Comparison of ENCODE assay signal across 1 cellular context in the genomic region with DNA sequence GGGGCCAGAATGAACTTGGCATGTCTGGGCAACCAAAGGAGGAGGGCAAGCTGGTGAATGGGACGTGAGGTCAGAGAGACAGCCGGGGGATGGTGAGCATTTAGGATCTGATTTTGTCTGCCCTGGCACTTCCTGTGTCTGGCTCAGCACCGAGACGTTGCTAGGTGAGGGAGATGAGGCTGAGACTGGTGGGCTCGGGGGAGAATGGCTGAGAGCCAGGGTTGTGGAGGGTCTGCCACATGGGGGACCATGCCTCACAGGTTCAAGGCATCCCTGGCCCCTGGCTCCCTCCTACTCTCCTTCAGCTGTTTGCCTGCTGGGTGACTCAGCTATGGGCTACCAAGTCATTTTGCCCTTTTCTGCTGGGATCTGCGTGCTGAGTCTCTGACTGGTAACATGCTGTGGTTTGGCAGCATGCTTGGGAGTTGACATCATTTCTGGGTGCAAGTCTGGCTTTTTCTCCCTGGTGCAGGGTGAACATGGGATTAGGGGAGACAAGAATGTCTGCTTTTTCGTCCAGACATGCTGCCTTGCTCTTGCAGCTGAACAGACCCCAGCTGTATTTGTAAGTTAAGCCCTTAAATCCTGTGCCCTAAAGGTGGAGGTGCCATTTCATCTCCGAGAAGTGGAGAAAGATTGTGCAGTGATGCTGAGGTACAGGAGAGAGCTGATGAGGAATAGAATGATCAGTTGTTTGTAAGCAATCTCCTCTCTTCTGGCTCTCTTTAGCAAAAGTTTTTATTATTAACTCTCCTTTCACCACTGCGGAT.
A peak's percentile ranks its signal among the peaks of the same experiment; 100 is the strongest.
TF ChIP-seq lines count a peak whose summit lies in the region.

No MANE protein-coding gene starts in this region.

TF ChIP-seq in SK-N-SH, 30 proteins besides CTCF, POLR2A, EP300 and RAD21 (continued from another document):
- TF ChIP-seq, protein P1, sequence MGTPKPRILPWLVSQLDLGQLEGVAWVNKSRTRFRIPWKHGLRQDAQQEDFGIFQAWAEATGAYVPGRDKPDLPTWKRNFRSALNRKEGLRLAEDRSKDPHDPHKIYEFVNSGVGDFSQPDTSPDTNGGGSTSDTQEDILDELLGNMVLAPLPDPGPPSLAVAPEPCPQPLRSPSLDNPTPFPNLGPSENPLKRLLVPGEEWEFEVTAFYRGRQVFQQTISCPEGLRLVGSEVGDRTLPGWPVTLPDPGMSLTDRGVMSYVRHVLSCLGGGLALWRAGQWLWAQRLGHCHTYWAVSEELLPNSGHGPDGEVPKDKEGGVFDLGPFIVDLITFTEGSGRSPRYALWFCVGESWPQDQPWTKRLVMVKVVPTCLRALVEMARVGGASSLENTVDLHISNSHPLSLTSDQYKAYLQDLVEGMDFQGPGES (IDR thresholded peaks at IDR 0.05; ENCODE audit: low read depth, low read length) = no peak
- TF ChIP-seq, protein P2, sequence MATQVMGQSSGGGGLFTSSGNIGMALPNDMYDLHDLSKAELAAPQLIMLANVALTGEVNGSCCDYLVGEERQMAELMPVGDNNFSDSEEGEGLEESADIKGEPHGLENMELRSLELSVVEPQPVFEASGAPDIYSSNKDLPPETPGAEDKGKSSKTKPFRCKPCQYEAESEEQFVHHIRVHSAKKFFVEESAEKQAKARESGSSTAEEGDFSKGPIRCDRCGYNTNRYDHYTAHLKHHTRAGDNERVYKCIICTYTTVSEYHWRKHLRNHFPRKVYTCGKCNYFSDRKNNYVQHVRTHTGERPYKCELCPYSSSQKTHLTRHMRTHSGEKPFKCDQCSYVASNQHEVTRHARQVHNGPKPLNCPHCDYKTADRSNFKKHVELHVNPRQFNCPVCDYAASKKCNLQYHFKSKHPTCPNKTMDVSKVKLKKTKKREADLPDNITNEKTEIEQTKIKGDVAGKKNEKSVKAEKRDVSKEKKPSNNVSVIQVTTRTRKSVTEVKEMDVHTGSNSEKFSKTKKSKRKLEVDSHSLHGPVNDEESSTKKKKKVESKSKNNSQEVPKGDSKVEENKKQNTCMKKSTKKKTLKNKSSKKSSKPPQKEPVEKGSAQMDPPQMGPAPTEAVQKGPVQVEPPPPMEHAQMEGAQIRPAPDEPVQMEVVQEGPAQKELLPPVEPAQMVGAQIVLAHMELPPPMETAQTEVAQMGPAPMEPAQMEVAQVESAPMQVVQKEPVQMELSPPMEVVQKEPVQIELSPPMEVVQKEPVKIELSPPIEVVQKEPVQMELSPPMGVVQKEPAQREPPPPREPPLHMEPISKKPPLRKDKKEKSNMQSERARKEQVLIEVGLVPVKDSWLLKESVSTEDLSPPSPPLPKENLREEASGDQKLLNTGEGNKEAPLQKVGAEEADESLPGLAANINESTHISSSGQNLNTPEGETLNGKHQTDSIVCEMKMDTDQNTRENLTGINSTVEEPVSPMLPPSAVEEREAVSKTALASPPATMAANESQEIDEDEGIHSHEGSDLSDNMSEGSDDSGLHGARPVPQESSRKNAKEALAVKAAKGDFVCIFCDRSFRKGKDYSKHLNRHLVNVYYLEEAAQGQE (IDR thresholded peaks at IDR 0.05; ENCODE audit: low read depth, low read length) = peak; percentile 25; the same call in 1 of the 2 replicates
- TF ChIP-seq NFIC (IDR thresholded peaks at IDR 0.05; ENCODE audit: borderline replicate concordance) = peak; percentile 93
- no peak for TF ChIP-seq GABPA (IDR thresholded peaks at IDR 0.05; ENCODE audit: low read depth)
- TF ChIP-seq, protein P3, sequence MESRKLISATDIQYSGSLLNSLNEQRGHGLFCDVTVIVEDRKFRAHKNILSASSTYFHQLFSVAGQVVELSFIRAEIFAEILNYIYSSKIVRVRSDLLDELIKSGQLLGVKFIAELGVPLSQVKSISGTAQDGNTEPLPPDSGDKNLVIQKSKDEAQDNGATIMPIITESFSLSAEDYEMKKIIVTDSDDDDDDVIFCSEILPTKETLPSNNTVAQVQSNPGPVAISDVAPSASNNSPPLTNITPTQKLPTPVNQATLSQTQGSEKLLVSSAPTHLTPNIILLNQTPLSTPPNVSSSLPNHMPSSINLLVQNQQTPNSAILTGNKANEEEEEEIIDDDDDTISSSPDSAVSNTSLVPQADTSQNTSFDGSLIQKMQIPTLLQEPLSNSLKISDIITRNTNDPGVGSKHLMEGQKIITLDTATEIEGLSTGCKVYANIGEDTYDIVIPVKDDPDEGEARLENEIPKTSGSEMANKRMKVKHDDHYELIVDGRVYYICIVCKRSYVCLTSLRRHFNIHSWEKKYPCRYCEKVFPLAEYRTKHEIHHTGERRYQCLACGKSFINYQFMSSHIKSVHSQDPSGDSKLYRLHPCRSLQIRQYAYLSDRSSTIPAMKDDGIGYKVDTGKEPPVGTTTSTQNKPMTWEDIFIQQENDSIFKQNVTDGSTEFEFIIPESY (IDR thresholded peaks at IDR 0.05; ENCODE audit: borderline replicate concordance, low read depth) = peak; percentile 61; the same call in 1 of the 2 replicates
- no peak; the same call in 1 of the 2 replicates for TF ChIP-seq MEF2A (IDR thresholded peaks at IDR 0.05; ENCODE audit: borderline replicate concordance, low read depth)
- peak; percentile 46; the same call in 1 of the 2 replicates for TF ChIP-seq SIN3A (IDR thresholded peaks at IDR 0.05; ENCODE audit: borderline replicate concordance, low read depth, low read length)
- no peak for TF ChIP-seq GATA2 (CRISPR knock-in tag; IDR thresholded peaks at IDR 0.05)
- no peak for TF ChIP-seq MXI1 (IDR thresholded peaks at IDR 0.05; ENCODE audit: low read depth, low read length)
- no peak for TF ChIP-seq CHD2 (IDR thresholded peaks at IDR 0.05; ENCODE audit: low read length, partially characterized antibody)
- no peak for TF ChIP-seq RCOR1 (IDR thresholded peaks at IDR 0.05; ENCODE audit: low read length)
- TF ChIP-seq YY1 (IDR thresholded peaks at IDR 0.05; ENCODE audit: low read depth) = no peak
- no peak for TF ChIP-seq EZH2phosphoT487 (IDR thresholded peaks at IDR 0.05; ENCODE audit: borderline replicate concordance, low read depth)
- TF ChIP-seq, protein P4, sequence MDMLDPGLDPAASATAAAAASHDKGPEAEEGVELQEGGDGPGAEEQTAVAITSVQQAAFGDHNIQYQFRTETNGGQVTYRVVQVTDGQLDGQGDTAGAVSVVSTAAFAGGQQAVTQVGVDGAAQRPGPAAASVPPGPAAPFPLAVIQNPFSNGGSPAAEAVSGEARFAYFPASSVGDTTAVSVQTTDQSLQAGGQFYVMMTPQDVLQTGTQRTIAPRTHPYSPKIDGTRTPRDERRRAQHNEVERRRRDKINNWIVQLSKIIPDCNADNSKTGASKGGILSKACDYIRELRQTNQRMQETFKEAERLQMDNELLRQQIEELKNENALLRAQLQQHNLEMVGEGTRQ (IDR thresholded peaks at IDR 0.05; ENCODE audit: borderline replicate concordance, low read depth, low read length) = no peak
- TF ChIP-seq FOXJ3 (CRISPR knock-in tag; IDR thresholded peaks at IDR 0.05) = no peak
- no peak for TF ChIP-seq NRF1 (IDR thresholded peaks at IDR 0.05; ENCODE audit: low read depth, low read length)
- no peak for TF ChIP-seq ELF1 (IDR thresholded peaks at IDR 0.05)
- TF ChIP-seq TCF12 (IDR thresholded peaks at IDR 0.05) = peak; percentile 94
- TF ChIP-seq JUND (IDR thresholded peaks at IDR 0.05) = peak; percentile 99
- peak; percentile 95 for TF ChIP-seq RXRA (IDR thresholded peaks at IDR 0.05; ENCODE audit: borderline replicate concordance, low read depth)
